ENCODE assay signal across 21 cellular contexts in the genomic region with DNA sequence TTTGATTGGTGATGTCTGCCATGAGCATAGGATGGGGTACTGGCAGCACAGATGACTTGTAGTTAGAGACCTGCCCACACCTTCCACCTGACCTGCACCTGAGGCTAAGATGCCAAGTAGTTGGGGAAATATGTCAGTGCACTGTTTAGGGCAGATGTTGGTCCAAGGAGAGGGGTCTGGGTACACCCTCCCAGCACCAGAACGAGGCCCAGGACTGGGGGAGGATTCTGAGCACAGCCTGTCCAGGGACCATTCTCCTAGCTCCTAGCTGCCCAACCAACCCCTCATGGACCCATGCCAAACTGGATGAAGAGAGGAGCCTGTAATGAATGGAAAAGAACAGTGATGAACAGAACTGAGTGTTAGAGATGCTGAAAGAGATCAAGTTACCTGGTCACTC. TPM values are rescaled to one million over a fixed set of nuclear protein-coding genes. Genes with fewer than 3 reads are reported as not detected.
"Had no signal": no experiment of that assay in that cellular context is flagged by ENCODE, and none has a peak within 500 bp of the region (broad histone marks: within the 10 kb centered on the region; RNA-seq: fewer than 3 reads in every experiment).

No MANE protein-coding gene starts in this region.

- H3K4me1 ChIP-seq: breast epithelium had no signal

- H3K36me3 ChIP-seq: breast epithelium, MG63 had no signal

- H3K4me3 Mint-ChIP-seq: activated naive CD4-positive, alpha-beta T cell treated with anti-CD3 and anti-CD28 coated beads, Interleukin-2, amount 50 U/mL, for 24 hours; activated T-cell treated with anti-CD3 and anti-CD28 coated beads, Interleukin-2, amount 50 U/mL, for 72 hours; T-helper 1 cell treated with Interleukin-12 subunit alpha and Interleukin-12 subunit beta and Interleukin-4 antibody, amounts not matched to agents 30 μg/mL and 1 μg/mL, for 36 hours had no signal

- H3K9me3 ChIP-seq: breast epithelium, MG63 had no signal

- DNase-seq: activated CD4-positive, alpha-beta T cell treated with anti-CD3 and anti-CD28 coated beads for 4 hours; activated CD4-positive, alpha-beta T cell treated with anti-CD3 and anti-CD28 coated beads, Interleukin-2, amount 50 U/mL, for 4 hours; activated T-cell treated with anti-CD3 and anti-CD28 coated beads, Interleukin-2, amount 50 U/mL, for 72 hours; aorta; central memory CD4-positive, alpha-beta T cell; MG63; MV-4-11; NCI-H1417 treated with DMSO at 0.1 percent for 48 hours; NCI-H1694 treated with DMSO at 0.1 percent for 48 hours; NCI-H2081; NCI-H524 treated with DMSO at 0.1 percent for 48 hours; NCI-H748 treated with DMSO at 0.1 percent for 48 hours; PC-3; SHP77 treated with DMSO at 0.1 percent for 48 hours had no signal

- H3K4me3 ChIP-seq: breast epithelium, MG63 had no signal

- H3K27me3 Mint-ChIP-seq: activated naive CD4-positive, alpha-beta T cell treated with anti-CD3 and anti-CD28 coated beads, Interleukin-2, amount 50 U/mL, for 24 hours had no signal

- H3K27ac Mint-ChIP-seq: activated naive CD4-positive, alpha-beta T cell treated with anti-CD3 and anti-CD28 coated beads, Interleukin-2, amount 50 U/mL, for 24 hours; activated T-cell treated with anti-CD3 and anti-CD28 coated beads, Interleukin-2, amount 50 U/mL, for 72 hours; activated T-helper 2 cell treated with anti-CD3 and anti-CD28 coated beads, Interferon-gamma antibody, Interleukin-2, Interleukin-4, amounts not matched to agents 10 μg/mL and 5 μg/mL and 100 μg/mL, durations not matched to agents 14 hours and 24 hours and 36 hours; T-helper 1 cell treated with Interleukin-12 subunit alpha and Interleukin-12 subunit beta and Interleukin-4 antibody, amounts not matched to agents 30 μg/mL and 1 μg/mL, for 36 hours had no signal

- FAIRE-seq: RCC 7860 had no signal

- H3K27me3 ChIP-seq: breast epithelium, MG63 had no signal

- H3K36me3 Mint-ChIP-seq: activated naive CD4-positive, alpha-beta T cell treated with anti-CD3 and anti-CD28 coated beads, Interleukin-2, amount 50 U/mL, for 24 hours had no signal

- H3K9me3 Mint-ChIP-seq: activated naive CD4-positive, alpha-beta T cell treated with anti-CD3 and anti-CD28 coated beads, Interleukin-2, amount 50 U/mL, for 24 hours; activated T-cell treated with anti-CD3 and anti-CD28 coated beads, Interleukin-2, amount 50 U/mL, for 72 hours; activated T-helper 2 cell treated with anti-CD3 and anti-CD28 coated beads, Interferon-gamma antibody, Interleukin-2, Interleukin-4, amounts not matched to agents 10 μg/mL and 5 μg/mL and 100 μg/mL, durations not matched to agents 14 hours and 24 hours and 36 hours; T-helper 1 cell treated with Interleukin-12 subunit alpha and Interleukin-12 subunit beta and Interleukin-4 antibody, amounts not matched to agents 30 μg/mL and 1 μg/mL, for 36 hours had no signal

- H3K27ac ChIP-seq: breast epithelium had no signal

RNA-seq across cellular contexts. Expression of a gene that starts 28.0 kb away (rescaled TPM):
- total RNA-seq: activated CD8-positive, alpha-beta memory T cell treated with anti-CD3 and anti-CD28 coated beads for 36 hours; activated T-cell treated with anti-CD3 and anti-CD28 coated beads, Interleukin-2, amount 50 U/mL, for 72 hours; aorta; SK-MEL-5 had no signal
- polyA plus RNA-seq: aorta had no signal
